24 cellular contexts compared by ENCODE assay signal in the genomic region with DNA sequence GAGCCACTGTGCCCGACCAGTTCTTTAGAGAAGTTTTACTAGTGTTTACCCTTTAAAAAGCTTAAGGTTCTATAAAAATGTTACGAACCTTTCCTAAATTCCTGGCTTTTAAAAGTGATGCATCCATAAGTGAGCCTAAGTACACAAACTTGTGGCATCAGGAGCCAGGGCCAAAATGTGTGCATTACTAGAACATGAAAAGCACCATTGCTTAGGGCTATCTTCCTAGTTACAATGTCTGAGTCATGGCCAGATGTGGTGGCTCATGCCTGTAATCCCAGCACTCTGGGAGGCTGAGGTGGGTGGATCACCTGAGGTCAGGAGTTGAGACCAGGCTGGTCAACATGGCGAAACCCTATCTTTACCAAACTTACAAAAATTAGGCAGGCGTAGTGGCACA. TPM values are rescaled to one million over a fixed set of nuclear protein-coding genes. Genes with fewer than 3 reads are reported as not detected.
DNase-seq lines count a peak whose midpoint lies in the region; ATAC-seq and TF ChIP-seq lines count a peak whose summit lies in the region.
"Had no signal": no experiment of that assay in that cellular context is flagged by ENCODE, and none has a peak within 500 bp of the region (broad histone marks: within the 10 kb centered on the region; RNA-seq: fewer than 3 reads in every experiment).

No MANE protein-coding gene starts in this region.

- TF ChIP-seq CTCF in HFFc6 (IDR thresholded peaks at IDR 0.05) (no peak), astrocyte of the spinal cord (IDR thresholded peaks at IDR 0.05; ENCODE audit: low read depth, low read length) (no peak), foreskin keratinocyte (conservative IDR thresholded peaks at IDR 0.05) (no peak)

- ATAC-seq in foreskin keratinocyte, result peak; percentile 88
- ATAC-seq in naive thymus-derived CD8-positive, alpha-beta T cell, result no peak
- ATAC-seq: heart left ventricle; stimulated activated effector memory CD8-positive, alpha-beta T cell treated with anti-CD3 and anti-CD28 coated beads, Interleukin-12 subunit alpha, Interleukin-12 subunit beta, amount 100 ng/mL, for 72 hours; T-helper 17 cell had no signal

- POLR2A ChIA-PET in naive thymus-derived CD8-positive, alpha-beta T cell (lab: Charles Lee), result no interaction called here

- no peak overlapping the region for H3K27ac ChIP-seq in foreskin keratinocyte
- H3K27ac ChIP-seq: BLaER1, heart left ventricle, spleen had no signal

- peaks cover 18% of the 10 kb centered on the region for H3K4me1 Mint-ChIP-seq in HFFc6 (ENCODE audit: low read depth)
- H3K4me1 Mint-ChIP-seq in naive thymus-derived CD8-positive, alpha-beta T cell, result peaks cover 0 to 10% (median 1%) of the 10 kb centered on the region in 4 donors

- H3K36me3 Mint-ChIP-seq in HFFc6 (ENCODE audit: low read depth), result peaks cover 25% of the 10 kb centered on the region
- H3K36me3 Mint-ChIP-seq in naive thymus-derived CD8-positive, alpha-beta T cell, result peaks cover 0 to 45% (median 0%) of the 10 kb centered on the region in 3 donors

- no peaks in the 10 kb centered on the region for H3K9me3 Mint-ChIP-seq in HFFc6
- H3K9me3 Mint-ChIP-seq in naive thymus-derived CD8-positive, alpha-beta T cell, result no peaks in the 10 kb centered on the region
- H3K9me3 Mint-ChIP-seq: activated naive CD4-positive, alpha-beta T cell treated with anti-CD3 and anti-CD28 coated beads for 36 hours; dendritic cell treated with granulocyte-macrophage colony-stimulating factor and Interleukin-4, amounts not matched to agents 40 ng/mL and 50 ng/mL, for 4 days; naive B cell; stimulated activated effector memory CD8-positive, alpha-beta T cell treated with anti-CD3 and anti-CD28 coated beads, Interleukin-12 subunit alpha, Interleukin-12 subunit beta, amount 100 ng/mL, for 72 hours had no signal

- H3K27ac Mint-ChIP-seq in HFFc6, result peak overlapping the region; percentile 58
- peak overlapping the region in 2 of 10 donors; percentile 29 to 41 for H3K27ac Mint-ChIP-seq in naive thymus-derived CD8-positive, alpha-beta T cell
- H3K27ac Mint-ChIP-seq: activated naive CD4-positive, alpha-beta T cell treated with anti-CD3 and anti-CD28 coated beads for 36 hours; dendritic cell treated with granulocyte-macrophage colony-stimulating factor and Interleukin-4, amounts not matched to agents 40 ng/mL and 50 ng/mL, for 4 days; stimulated activated effector memory CD8-positive, alpha-beta T cell treated with anti-CD3 and anti-CD28 coated beads, Interleukin-12 subunit alpha, Interleukin-12 subunit beta, amount 100 ng/mL, for 72 hours; T-helper 17 cell had no signal

- in situ Hi-C loops in astrocyte of the spinal cord (cut with HindIII; ENCODE audit: low sequenced_read_pairs), result no loop called here

- H3K27me3 ChIP-seq in foreskin keratinocyte, result no peaks in the 10 kb centered on the region
- H3K27me3 ChIP-seq: BLaER1, heart left ventricle, spleen had no signal

- no peak overlapping the region for H3K4me3 ChIP-seq in astrocyte of the spinal cord (ENCODE audit: low read depth, low read length)
- H3K4me3 ChIP-seq: BLaER1, heart left ventricle, spleen had no signal

- H3K27me3 Mint-ChIP-seq in HFFc6 (ENCODE audit: insufficient read depth), result peaks cover 4% of the 10 kb centered on the region
- H3K27me3 Mint-ChIP-seq in naive thymus-derived CD8-positive, alpha-beta T cell, result no peaks in the 10 kb centered on the region
- H3K27me3 Mint-ChIP-seq: dendritic cell treated with granulocyte-macrophage colony-stimulating factor and Interleukin-4, amounts not matched to agents 40 ng/mL and 50 ng/mL, for 4 days; naive B cell; T-helper 17 cell had no signal

- peak overlapping the region; percentile 24; the same call in 1 of the 2 replicates for H3K4me3 Mint-ChIP-seq in HFFc6
- peak overlapping the region in 1 of 10 donors; percentile 38 for H3K4me3 Mint-ChIP-seq in naive thymus-derived CD8-positive, alpha-beta T cell
- H3K4me3 Mint-ChIP-seq: activated naive CD4-positive, alpha-beta T cell treated with anti-CD3 and anti-CD28 coated beads for 36 hours; dendritic cell treated with granulocyte-macrophage colony-stimulating factor and Interleukin-4, amounts not matched to agents 40 ng/mL and 50 ng/mL, for 4 days; naive B cell; stimulated activated effector memory CD8-positive, alpha-beta T cell treated with anti-CD3 and anti-CD28 coated beads, Interleukin-12 subunit alpha, Interleukin-12 subunit beta, amount 100 ng/mL, for 72 hours; T-helper 17 cell had no signal

- DNase-seq in Daoy (ENCODE audit: low read depth) (peak; percentile 74), HFFc6 (peak; percentile 70), astrocyte of the spinal cord (ENCODE audit: low read depth, low spot score) (peak; percentile 20), foreskin keratinocyte (peak; percentile 58 to 78), NCI-H1436 treated with DMSO at 0.1 percent for 48 hours (lab: John Stamatoyannopoulos, UW) (no peak), ureter (ENCODE audit: low spot score) (no peak), nucleus accumbens (lab: John Stamatoyannopoulos, UW) (no peak)
- DNase-seq in naive thymus-derived CD8-positive, alpha-beta T cell, result no peak
- DNase-seq: activated CD4-positive, alpha-beta T cell treated with anti-CD3 and anti-CD28 coated beads for 4 hours; activated naive CD4-positive, alpha-beta T cell treated with anti-CD3 and anti-CD28 coated beads for 36 hours; DND-41; heart left ventricle; Karpas-422; naive B cell; NCI-H1092; NCI-H187 treated with DMSO at 0.1 percent for 48 hours; NCI-H526 treated with DMSO at 0.1 percent for 48 hours; spleen; stimulated activated CD4-positive, alpha-beta T cell treated with anti-CD3 and anti-CD28 coated beads, Interleukin-2, amount 100 ng/mL, for 48 hours; substantia nigra; T-helper 17 cell had no signal

- no peaks in the 10 kb centered on the region for H3K4me1 ChIP-seq in foreskin keratinocyte
- H3K4me1 ChIP-seq: BLaER1, heart left ventricle had no signal

RNA-seq across cellular contexts. Expression of gene LEO1, which starts 39.9 kb away (rescaled TPM):
- 126 and 151 TPM in 2 replicates for total RNA-seq in Daoy (2014; rRNA removed; shearing (Covaris generic))
- total RNA-seq in HFFc6 (2021; fragmentation: NEBNext Ultra II Directional; extraction: Animal tissue kit (Norgen Biotek cat#: 25700)), result 10 to 100 TPM; 22.2 to 30.9 (median 27.5) TPM
- 33.3 and 38.3 TPM in 2 replicates for total RNA-seq in foreskin keratinocyte
- 17.8 and 20.3 TPM in 2 replicates for polyA plus RNA-seq in foreskin keratinocyte
- 10 to 100 TPM; 20.2 to 20.9 TPM for total RNA-seq in naive thymus-derived CD8-positive, alpha-beta T cell
- 10 to 100 TPM; 15.0 to 26.5 (median 19.6) TPM for polyA plus RNA-seq in naive thymus-derived CD8-positive, alpha-beta T cell
- total RNA-seq in ureter, result 23.1 TPM

Comparison
In these comparisons a context has a peak if more than half of its experiments do, and no peak if none do; other contexts are left out.
1. DNase-seq: peak in Daoy (single experiment), HFFc6 (single experiment), astrocyte of the spinal cord (single experiment) and foreskin keratinocyte (2 of 2); none in NCI-H1436 treated with DMSO at 0.1 percent for 48 hours (single experiment), naive thymus-derived CD8-positive, alpha-beta T cell (0 of 10), ureter (single experiment) and nucleus accumbens (0 of 56).